In genomic region chr3:123767564-123768292, GRCh38 we compare ENCODE assay signal across 1 cellular context.
TF ChIP-seq lines count a peak whose summit lies in the region.

No MANE protein-coding gene starts in this region.

TF ChIP-seq in HepG2, 621 proteins besides CTCF, POLR2A, EP300 and RAD21 (continued from another document):
- TF ChIP-seq ZBTB40 (IDR thresholded peaks at IDR 0.05) (no peak), ZBTB40 (CRISPR knock-in tag; IDR thresholded peaks at IDR 0.05) (0 out of 2 replicates have a peak, but pooled peaks have one; percentile 25), HMGA1 (CRISPR knock-in tag; conservative IDR thresholded peaks at IDR 0.05) (no peak)
